In genomic region chr1:159936284-159936904, GRCh38 we compare ENCODE assay signal across 8 cellular contexts. TPM values are rescaled to one million over a fixed set of nuclear protein-coding genes. Genes with fewer than 3 reads are reported as not detected.
A peak's percentile ranks its signal among the peaks of the same experiment; 100 is the strongest.
DNase-seq lines count a peak whose midpoint lies in the region; ATAC-seq and TF ChIP-seq lines count a peak whose summit lies in the region.

No MANE protein-coding gene starts in this region.

- peak; percentile 51 for ATAC-seq in HG03280 (IDR thresholded peaks at IDR 0.05; ENCODE audit: unreplicated experiment)
- peak; percentile 77 for ATAC-seq in activated T-cell treated with anti-CD3 and anti-CD28 coated beads, Interleukin-2, amount 50 U/mL, for 4 hours
- no peak for ATAC-seq in thoracic aorta (ENCODE audit: insufficient number of reproducible peaks, low FRiP score, low read depth)
- ATAC-seq in GM18520 (IDR thresholded peaks at IDR 0.05; ENCODE audit: unreplicated experiment) = no peak

- H3K9me3 Mint-ChIP-seq in activated T-cell treated with anti-CD3 and anti-CD28 coated beads, Interleukin-2, amount 50 U/mL, for 4 hours = no peaks in the 10 kb centered on the region
- no peaks in the 10 kb centered on the region for H3K9me3 Mint-ChIP-seq in neural progenitor cell

- H3K4me2 ChIP-seq in OCI-LY7 (ENCODE audit: low read length) (peak overlapping the region; percentile 8; the same call in 1 of the 2 replicates), fibroblast of lung (ENCODE audit: extremely low read depth, insufficient read depth, low read length) (no peak overlapping the region), neural progenitor cell (no peak overlapping the region)

- intact Hi-C loops in OCI-LY7 (cut with micrococcal nuclease; ENCODE audit: unreplicated experiment) = loop anchor here (1.0 to 2.0 kb wide), 2 partner anchors 71 to 142 kb away; no protein-coding TSS in a partner anchor

- CTCF ChIA-PET in OCI-LY7 (lab: Charles Lee; ENCODE audit: unreplicated experiment) = interaction anchor here (1.1 kb wide), 1 partner anchor 71 kb away, joined by 4 read pairs; no protein-coding TSS in a partner anchor

- H4K20me1 ChIP-seq in OCI-LY7 (ENCODE audit: insufficient read depth, low read length) (no peaks in the 10 kb centered on the region), fibroblast of lung (ENCODE audit: control insufficient read depth, extremely low read depth, insufficient read depth, low read length) (no peaks in the 10 kb centered on the region), neural progenitor cell (ENCODE audit: low read depth) (peaks cover 16% of the 10 kb centered on the region)

- no peak overlapping the region for H3K27ac ChIP-seq in OCI-LY7 (ENCODE audit: low read depth, low read length, poor library complexity, severe bottlenecking)
- no peak overlapping the region for H3K27ac ChIP-seq in fibroblast of lung (ENCODE audit: insufficient read depth, low read length)
- no peak overlapping the region for H3K27ac ChIP-seq in neural progenitor cell
- no peak overlapping the region for H3K27ac ChIP-seq in thoracic aorta

- H3K9me3 ChIP-seq in OCI-LY7 (ENCODE audit: low read length) = no peaks in the 10 kb centered on the region
- H3K9me3 ChIP-seq in fibroblast of lung (ENCODE audit: control insufficient read depth, insufficient read depth, low read depth, low read length) = no peaks in the 10 kb centered on the region
- H3K9me3 ChIP-seq in neural progenitor cell (ENCODE audit: low read depth) = no peaks in the 10 kb centered on the region
- H3K9me3 ChIP-seq in thoracic aorta = no peaks in the 10 kb centered on the region

- H3K36me3 Mint-ChIP-seq in activated T-cell treated with anti-CD3 and anti-CD28 coated beads, Interleukin-2, amount 50 U/mL, for 4 hours (ENCODE audit: insufficient read depth) = no peaks in the 10 kb centered on the region
- peaks cover 23% of the 10 kb centered on the region for H3K36me3 Mint-ChIP-seq in neural progenitor cell

- peaks cover 8% of the 10 kb centered on the region for H3F3A ChIP-seq in neural progenitor cell (ENCODE audit: low read depth)

- peaks cover 8% of the 10 kb centered on the region for H3K4me1 Mint-ChIP-seq in activated T-cell treated with anti-CD3 and anti-CD28 coated beads, Interleukin-2, amount 50 U/mL, for 4 hours (ENCODE audit: low read depth)
- peaks cover 48% of the 10 kb centered on the region for H3K4me1 Mint-ChIP-seq in neural progenitor cell

- H2AFZ ChIP-seq in OCI-LY7 (ENCODE audit: low read length) (no peak overlapping the region), fibroblast of lung (ENCODE audit: low read length) (no peak overlapping the region), neural progenitor cell (replicated peaks) (no peak overlapping the region)

- H3K9me2 ChIP-seq in OCI-LY7 (ENCODE audit: insufficient read depth, low read length) = no peaks in the 10 kb centered on the region

- BruUV-seq in OCI-LY7 (replicated peaks; lab: Mats Ljungman, UMichigan) = no TSS peak

- no peak overlapping the region for H3K4me3 ChIP-seq in OCI-LY7 (ENCODE audit: low read depth, low read length, poor library complexity, severe bottlenecking)
- H3K4me3 ChIP-seq in fibroblast of lung (replicated peaks in 1 of 4; ENCODE audit: control extremely low read depth in 1 of 4, insufficient read depth in 1 of 4, low read depth in 3 of 4, low read length in 4 of 4) = no peak overlapping the region
- no peak overlapping the region for H3K4me3 ChIP-seq in neural progenitor cell
- H3K4me3 ChIP-seq in thoracic aorta = no peak overlapping the region

- peak overlapping the region; percentile 35 for H3K27ac Mint-ChIP-seq in neural progenitor cell

- H3K27me3 ChIP-seq in fibroblast of lung (ENCODE audit: control insufficient read depth, insufficient read depth, low read length) (peaks cover 15% of the 10 kb centered on the region), neural progenitor cell (no peaks in the 10 kb centered on the region), thoracic aorta (replicated peaks; ENCODE audit: insufficient read depth) (no peaks in the 10 kb centered on the region)

- no peaks in the 10 kb centered on the region for H3K79me2 ChIP-seq in OCI-LY7 (ENCODE audit: insufficient read depth, low read depth, low read length)
- H3K79me2 ChIP-seq in fibroblast of lung (ENCODE audit: control insufficient read depth, insufficient read depth, low read length) = no peaks in the 10 kb centered on the region
- no peaks in the 10 kb centered on the region for H3K79me2 ChIP-seq in neural progenitor cell (ENCODE audit: low read depth)

- peaks cover 15% of the 10 kb centered on the region for H3K27me3 Mint-ChIP-seq in activated T-cell treated with anti-CD3 and anti-CD28 coated beads, Interleukin-2, amount 50 U/mL, for 4 hours (ENCODE audit: low read depth)
- H3K27me3 Mint-ChIP-seq in neural progenitor cell (ENCODE audit: insufficient read depth, low read depth) = peaks cover 4% of the 10 kb centered on the region

- DNase-seq in DMS79 treated with DMSO at 0.1 percent for 48 hours (lab: John Stamatoyannopoulos, UW) (peak; percentile 52), OCI-LY7 (ENCODE audit: low spot score) (peak; percentile 60), fibroblast of lung (ENCODE audit: low read depth in 2 of 2) (peak; percentile 16 to 41), neural progenitor cell (ENCODE audit: low spot score) (peak; percentile 80), thoracic aorta (ENCODE audit: low spot score) (no peak)
- DNase-seq in activated T-cell treated with anti-CD3 and anti-CD28 coated beads, Interleukin-2, amount 50 U/mL, for 4 hours = peak; percentile 84

- H3K36me3 ChIP-seq in OCI-LY7 (ENCODE audit: insufficient read depth, low read length) = no peaks in the 10 kb centered on the region
- H3K36me3 ChIP-seq in fibroblast of lung (ENCODE audit: control insufficient read depth, insufficient read depth, low read length) = no peaks in the 10 kb centered on the region
- no peaks in the 10 kb centered on the region for H3K36me3 ChIP-seq in neural progenitor cell
- H3K36me3 ChIP-seq in thoracic aorta = no peaks in the 10 kb centered on the region

- POLR2A ChIA-PET in OCI-LY7 (lab: Charles Lee) = no interaction called here

- H3K4me3 Mint-ChIP-seq in activated T-cell treated with anti-CD3 and anti-CD28 coated beads, Interleukin-2, amount 50 U/mL, for 4 hours = no peak overlapping the region
- no peak overlapping the region for H3K4me3 Mint-ChIP-seq in neural progenitor cell

- H3K4me1 ChIP-seq in OCI-LY7 (ENCODE audit: insufficient read depth, low read length, poor library complexity, severe bottlenecking) (peaks cover 8% of the 10 kb centered on the region), fibroblast of lung (ENCODE audit: control insufficient read depth, extremely low read depth, insufficient read depth, low read length) (no peaks in the 10 kb centered on the region), neural progenitor cell (peaks cover 35% of the 10 kb centered on the region), thoracic aorta (ENCODE audit: control insufficient read depth in 1 of 2, low read depth in 2 of 2) (no peaks in the 10 kb centered on the region)

- no peak overlapping the region for H3K9ac ChIP-seq in fibroblast of lung (ENCODE audit: insufficient read depth, low read length)
- no peak overlapping the region for H3K9ac ChIP-seq in neural progenitor cell

- peak; percentile 83 for TF ChIP-seq CTCF in OCI-LY7 (conservative IDR thresholded peaks at IDR 0.05; ENCODE audit: low read length)
- TF ChIP-seq CTCF in fibroblast of lung (conservative IDR thresholded peaks at IDR 0.05 in 1 of 2, IDR thresholded peaks at IDR 0.05 in 1 of 2; ENCODE audit: low read depth in 1 of 2, low read length in 2 of 2) = peak; percentile 89 to 98
- peak; percentile 91 for TF ChIP-seq CTCF in neural progenitor cell (IDR thresholded peaks at IDR 0.05)
- peak; percentile 97 for TF ChIP-seq CTCF in thoracic aorta (IDR thresholded peaks at IDR 0.05)

RNA-seq across cellular contexts. Expression of gene IGSF9, which starts 9.0 kb away (rescaled TPM):
- not detected in 2 replicates for total RNA-seq in OCI-LY7 (2014; rRNA removed; shearing (Covaris generic))
- total RNA-seq in OCI-LY7 (2022) (not detected in 2 replicates), fibroblast of lung (under 0.01 TPM in 2 replicates), neural progenitor cell (ENCODE audit: low replicate concordance) (3.3 and 9.1 TPM in 2 replicates), thoracic aorta (under 1 TPM in 1 of 2 donors, not detected in 1; 0.99 TPM)
- under 1 TPM; 0.11 to 0.20 (median 0.16) TPM for total RNA-seq in activated T-cell treated with anti-CD3 and anti-CD28 coated beads, Interleukin-2, amount 50 U/mL, for 4 hours
- not detected in 2 replicates for polyA plus RNA-seq in fibroblast of lung
- polyA plus RNA-seq in fibroblast of lung (2012) = not detected in 2 replicates
- not detected in 2 replicates for polyA minus RNA-seq in fibroblast of lung (ENCODE audit: low replicate concordance)

RNA-seq across cellular contexts. Expression of gene TAGLN2, which starts 11.1 kb away (rescaled TPM):
- total RNA-seq in OCI-LY7 (2014; rRNA removed; shearing (Covaris generic)) = 193 and 260 TPM in 2 replicates
- 195 and 215 TPM in 2 replicates for total RNA-seq in OCI-LY7 (2022)
- 100 to 1,000 TPM; 338 to 362 (median 353) TPM for total RNA-seq in activated T-cell treated with anti-CD3 and anti-CD28 coated beads, Interleukin-2, amount 50 U/mL, for 4 hours
- 220 and 300 TPM in 2 replicates for total RNA-seq in fibroblast of lung
- 718 and 768 TPM in 2 replicates for polyA plus RNA-seq in fibroblast of lung
- polyA plus RNA-seq in fibroblast of lung (2012) = 846 and 900 TPM in 2 replicates
- 726 and 765 TPM in 2 replicates for polyA minus RNA-seq in fibroblast of lung (ENCODE audit: low replicate concordance)
- 3.9 and 12.1 TPM in 2 replicates for total RNA-seq in neural progenitor cell (ENCODE audit: low replicate concordance)
- 100 to 1,000 TPM; 298 to 352 TPM for total RNA-seq in thoracic aorta

RNA-seq across cellular contexts. Expression of gene SLAMF9, which starts 17.6 kb away (rescaled TPM):
- total RNA-seq in OCI-LY7 (2014; rRNA removed; shearing (Covaris generic)) = not detected in 2 replicates
- not detected in 2 replicates for total RNA-seq in OCI-LY7 (2022)
- not detected for total RNA-seq in activated T-cell treated with anti-CD3 and anti-CD28 coated beads, Interleukin-2, amount 50 U/mL, for 4 hours
- not detected in 2 replicates for total RNA-seq in fibroblast of lung
- polyA plus RNA-seq in fibroblast of lung = not detected in 2 replicates
- polyA plus RNA-seq in fibroblast of lung (2012) = not detected in 2 replicates
- not detected in 2 replicates for polyA minus RNA-seq in fibroblast of lung (ENCODE audit: low replicate concordance)
- total RNA-seq in neural progenitor cell (ENCODE audit: low replicate concordance) = not detected in 2 replicates
- total RNA-seq in thoracic aorta = not detected

RNA-seq across cellular contexts. Expression of gene CFAP45, which starts 36.4 kb away (rescaled TPM):
- 0.57 TPM in 1 of 2 replicates, not detected in the other for total RNA-seq in OCI-LY7 (2014; rRNA removed; shearing (Covaris generic))
- 0.63 and 0.85 TPM in 2 replicates for total RNA-seq in OCI-LY7 (2022)
- 1 to 10 TPM in 1 of 3 donors, under 1 TPM in 2; 0.82 to 1.2 (median 0.82) TPM for total RNA-seq in activated T-cell treated with anti-CD3 and anti-CD28 coated beads, Interleukin-2, amount 50 U/mL, for 4 hours
- 0.51 and 1.5 TPM in 2 replicates for total RNA-seq in fibroblast of lung
- 1.1 and 1.2 TPM in 2 replicates for polyA plus RNA-seq in fibroblast of lung
- polyA plus RNA-seq in fibroblast of lung (2012) = 0.95 and 1.6 TPM in 2 replicates
- polyA minus RNA-seq in fibroblast of lung (ENCODE audit: low replicate concordance) = not detected in 2 replicates
- total RNA-seq in neural progenitor cell (ENCODE audit: low replicate concordance) = not detected in 2 replicates
- total RNA-seq in thoracic aorta = 1 to 10 TPM in 1 of 2 donors, under 1 TPM in 1; 0.95 to 2.1 TPM

Comparison
In these comparisons a context has a peak if more than half of its experiments do, and no peak if none do; other contexts are left out.
1. ATAC-seq: peak in HG03280 (single experiment) and activated T-cell treated with anti-CD3 and anti-CD28 coated beads, Interleukin-2, amount 50 U/mL, for 4 hours (2 of 2); none in thoracic aorta (single experiment) and GM18520 (single experiment).
2. RNA of gene TAGLN2, which starts 11.1 kb away (total RNA-seq): 338 to 362 TPM in activated T-cell treated with anti-CD3 and anti-CD28 coated beads, Interleukin-2, amount 50 U/mL, for 4 hours, 298 to 352 TPM in thoracic aorta, 220 to 300 TPM in fibroblast of lung and 193 to 260 TPM in OCI-LY7; 3.9 to 12.1 TPM in neural progenitor cell; every median in the first group is over 10 times any median in the second.
3. Peak in every context shown above with its lines, with median percentiles within 50 percentile points of each other: CTCF ChIP-seq.